33 cellular contexts compared by ENCODE assay signal in genomic region chr2:205451901-205452300, GRCh38.
"Had no signal": no experiment of that assay in that cellular context is flagged by ENCODE, and none has a peak within 500 bp of the region (broad histone marks: within the 10 kb centered on the region; RNA-seq: fewer than 3 reads in every experiment).

No MANE protein-coding gene starts in this region.

- H3K27ac Mint-ChIP-seq: naive thymus-derived CD4-positive, alpha-beta T cell; natural killer cell; nephron; progenitor cell of endocrine pancreas; stimulated activated memory B cell treated with anti-CD40 and anti-IgM and Interleukin-4, amounts not matched to agents 10 μg/mL and 1 μg/mL and 100 μg/mL, for 72 hours; stimulated activated naive CD8-positive, alpha-beta T cell treated with anti-CD3 and anti-CD28 coated beads, Interleukin-15, amount 100 ng/mL, for 72 hours; type B pancreatic cell had no signal

- H3K27ac ChIP-seq: neutrophil, ovary, parathyroid adenoma, psoas muscle, right lobe of liver, sigmoid colon, skin epidermis, spleen, suprapubic skin, testis, tibial artery, transverse colon, upper lobe of right lung, uterus had no signal

- H3K9ac ChIP-seq: parathyroid adenoma had no signal

- ATAC-seq: naive thymus-derived CD4-positive, alpha-beta T cell; natural killer cell; psoas muscle; right cardiac atrium; right lobe of liver; stimulated activated memory B cell treated with anti-CD40 and anti-IgM and Interleukin-4, amounts not matched to agents 10 μg/mL and 1 μg/mL and 100 μg/mL, for 72 hours; stimulated activated naive CD8-positive, alpha-beta T cell treated with anti-CD3 and anti-CD28 coated beads, Interleukin-15, amount 100 ng/mL, for 72 hours; stimulated activated naive CD8-positive, alpha-beta T cell treated with anti-CD3 and anti-CD28 coated beads, Interleukin-15, Interleukin-2, amounts not matched to agents 100 U/mL and 50 U/mL, for 24 hours; upper lobe of right lung had no signal

- H3K9me3 ChIP-seq: neutrophil, ovary, psoas muscle, right lobe of liver, sigmoid colon, spleen, suprapubic skin, testis, tibial artery, transverse colon, upper lobe of right lung, uterus had no signal

- H3K4me3 Mint-ChIP-seq: naive thymus-derived CD4-positive, alpha-beta T cell; natural killer cell; nephron; stimulated activated memory B cell treated with anti-CD40 and anti-IgM and Interleukin-4, amounts not matched to agents 10 μg/mL and 1 μg/mL and 100 μg/mL, for 72 hours; stimulated activated naive CD8-positive, alpha-beta T cell treated with anti-CD3 and anti-CD28 coated beads, Interleukin-15, amount 100 ng/mL, for 72 hours; type B pancreatic cell had no signal

- H3K27me3 Mint-ChIP-seq: progenitor cell of endocrine pancreas; stimulated activated memory B cell treated with anti-CD40 and anti-IgM and Interleukin-4, amounts not matched to agents 10 μg/mL and 1 μg/mL and 100 μg/mL, for 72 hours; stimulated activated naive CD8-positive, alpha-beta T cell treated with anti-CD3 and anti-CD28 coated beads, Interleukin-15, amount 100 ng/mL, for 72 hours; type B pancreatic cell had no signal

- H3K9me3 Mint-ChIP-seq: nephron; stimulated activated memory B cell treated with anti-CD40 and anti-IgM and Interleukin-4, amounts not matched to agents 10 μg/mL and 1 μg/mL and 100 μg/mL, for 72 hours; type B pancreatic cell had no signal

- H3K36me3 Mint-ChIP-seq: naive thymus-derived CD4-positive, alpha-beta T cell; natural killer cell; stimulated activated memory B cell treated with anti-CD40 and anti-IgM and Interleukin-4, amounts not matched to agents 10 μg/mL and 1 μg/mL and 100 μg/mL, for 72 hours; type B pancreatic cell had no signal

- H2AFZ ChIP-seq: parathyroid adenoma had no signal

- H3K36me3 ChIP-seq: neutrophil, ovary, right lobe of liver, sigmoid colon, spleen, suprapubic skin, tibial artery, transverse colon, upper lobe of right lung, uterus had no signal

- H3K4me3 ChIP-seq: ovary, psoas muscle, right lobe of liver, sigmoid colon, skin epidermis, smooth muscle cell, spleen, suprapubic skin, testis, tibial artery, transverse colon, upper lobe of right lung, uterus had no signal

- DNase-seq: naive thymus-derived CD4-positive, alpha-beta T cell; natural killer cell; nucleus accumbens; ovary; posterior cingulate gyrus; psoas muscle; right cardiac atrium; right lobe of liver; sigmoid colon; spleen; stimulated activated CD4-positive, alpha-beta T cell treated with anti-CD3 and anti-CD28 coated beads, Interleukin-12 subunit alpha, Interleukin-12 subunit beta, amount 100 ng/mL, for 4 hours; stimulated activated CD4-positive, alpha-beta T cell treated with anti-CD3 and anti-CD28 coated beads, Interleukin-1b, Interleukin-23, amount 100 ng/mL, for 48 hours; stimulated activated CD4-positive, alpha-beta T cell treated with anti-CD3 and anti-CD28 coated beads, Interleukin-4, amount 100 ng/mL, for 1 hour; stimulated activated CD4-positive, alpha-beta T cell treated with anti-CD3 and anti-CD28 coated beads, Interleukin-4, amount 100 ng/mL, for 4 hours; stimulated activated CD8-positive, alpha-beta memory T cell treated with anti-CD3 and anti-CD28 coated beads, Interleukin-4, amount 100 ng/mL, for 48 hours; stimulated activated naive CD4-positive, alpha-beta T cell; stimulated activated naive CD8-positive, alpha-beta T cell treated with anti-CD3 and anti-CD28 coated beads, Interleukin-15, amount 100 ng/mL, for 72 hours; stimulated activated naive CD8-positive, alpha-beta T cell treated with anti-CD3 and anti-CD28 coated beads, Interleukin-15, Interleukin-2, amounts not matched to agents 100 U/mL and 50 U/mL, for 24 hours; substantia nigra; testis; tibial artery; transverse colon; upper lobe of right lung; uterus had no signal

- H3K27me3 ChIP-seq: neutrophil, ovary, right lobe of liver, sigmoid colon, spleen, suprapubic skin, testis, tibial artery, transverse colon, upper lobe of right lung, uterus had no signal

- H3K4me1 ChIP-seq: parathyroid adenoma, psoas muscle, right lobe of liver, sigmoid colon, spleen, suprapubic skin, testis, tibial artery, transverse colon, upper lobe of right lung, uterus had no signal

- H3K79me2 ChIP-seq: parathyroid adenoma had no signal

- H3K4me1 Mint-ChIP-seq: naive thymus-derived CD4-positive, alpha-beta T cell; natural killer cell; nephron; stimulated activated memory B cell treated with anti-CD40 and anti-IgM and Interleukin-4, amounts not matched to agents 10 μg/mL and 1 μg/mL and 100 μg/mL, for 72 hours; stimulated activated naive CD8-positive, alpha-beta T cell treated with anti-CD3 and anti-CD28 coated beads, Interleukin-15, amount 100 ng/mL, for 72 hours had no signal

- H3K4me2 ChIP-seq: smooth muscle cell had no signal
